Comparison of ENCODE assay signal across 22 cellular contexts in the genomic region with DNA sequence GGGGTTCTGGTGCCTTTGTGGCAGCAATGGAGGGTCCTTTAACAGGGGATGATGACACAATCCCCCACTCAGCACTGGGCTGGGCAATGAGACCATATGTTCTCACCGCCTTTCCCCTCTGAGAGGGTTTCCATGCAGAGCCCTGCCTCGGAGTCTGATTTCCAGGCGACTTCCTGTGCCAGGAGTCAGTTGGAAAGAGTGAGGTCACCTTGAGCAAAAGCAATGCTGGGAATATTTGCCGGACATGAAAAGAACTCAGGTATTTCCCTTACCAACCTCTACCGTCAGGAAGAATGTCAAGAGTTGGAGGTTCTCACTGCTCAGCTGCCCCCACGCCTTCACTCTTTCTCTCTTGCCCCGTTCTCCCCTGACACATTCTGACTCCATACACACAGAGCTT.
A peak's percentile ranks its signal among the peaks of the same experiment; 100 is the strongest.
DNase-seq lines count a peak whose midpoint lies in the region; TF ChIP-seq lines count a peak whose summit lies in the region.
"Had no signal": no experiment of that assay in that cellular context is flagged by ENCODE, and none has a peak within 500 bp of the region (broad histone marks: within the 10 kb centered on the region; RNA-seq: fewer than 3 reads in every experiment).

No MANE protein-coding gene starts in this region.

- intact Hi-C loops in dorsolateral prefrontal cortex (cut with DNase I) (loop anchor here in 1 of 2 donors (5.0 to 10.0 kb wide), 2 partner anchors 47 to 114 kb away; no protein-coding TSS in a partner anchor), esophagus muscularis mucosa (cut with DNase I) (no loop called here)

- peaks cover 12% of the 10 kb centered on the region for H3K36me3 Mint-ChIP-seq in neural crest cell (ENCODE audit: low read depth)
- H3K36me3 Mint-ChIP-seq: CD14-positive monocyte had no signal

- H3K36me3 ChIP-seq in esophagus muscularis mucosa = no peaks in the 10 kb centered on the region
- H3K36me3 ChIP-seq: lower lobe of right lung had no signal

- no peaks in the 10 kb centered on the region for H3K4me1 ChIP-seq in esophagus muscularis mucosa
- H3K4me1 ChIP-seq: lower lobe of right lung, testis had no signal

- no peak for TF ChIP-seq EP300 in esophagus muscularis mucosa (IDR thresholded peaks at IDR 0.05)

- peaks cover 0 to 20% (median 5%) of the 10 kb centered on the region in 4 donors for H3K9me3 ChIP-seq in esophagus muscularis mucosa
- H3K9me3 ChIP-seq: lower lobe of right lung, testis had no signal

- no peak for TF ChIP-seq POLR2A in esophagus muscularis mucosa (IDR thresholded peaks at IDR 0.05; ENCODE audit: low read depth)

- H3K27ac Mint-ChIP-seq in neural crest cell (ENCODE audit: unreplicated experiment) = peak overlapping the region; percentile 86
- H3K27ac Mint-ChIP-seq: activated naive CD4-positive, alpha-beta T cell treated with anti-CD3 and anti-CD28 coated beads, Interleukin-2, amount 50 U/mL, for 72 hours; CD14-positive monocyte; dendritic cell treated with granulocyte-macrophage colony-stimulating factor and Interleukin-4, amounts not matched to agents 40 ng/mL and 50 ng/mL, for 4 days; naive thymus-derived CD8-positive, alpha-beta T cell; progenitor cell of endocrine pancreas; WTC11 had no signal

- H3K27me3 Mint-ChIP-seq in neural crest cell (ENCODE audit: low read depth) = no peaks in the 10 kb centered on the region
- H3K27me3 Mint-ChIP-seq: dendritic cell treated with granulocyte-macrophage colony-stimulating factor and Interleukin-4, amounts not matched to agents 40 ng/mL and 50 ng/mL, for 4 days had no signal

- peaks cover 9% of the 10 kb centered on the region for H3K9me3 Mint-ChIP-seq in neural crest cell

- 81% methylated on average over 7 of the region's 7 CpGs for WGBS in esophagus muscularis mucosa

- TF ChIP-seq CTCF in dorsolateral prefrontal cortex (IDR thresholded peaks at IDR 0.05 in 54 of 56, conservative IDR thresholded peaks at IDR 0.05 in 2 of 56; ENCODE audit: low read depth in 1 of 56, partially characterized antibody in 56 of 56) (no peak), neural crest cell (conservative IDR thresholded peaks at IDR 0.05) (no peak), esophagus muscularis mucosa (IDR thresholded peaks at IDR 0.05) (no peak)

- no peak overlapping the region for H3K4me3 Mint-ChIP-seq in neural crest cell
- H3K4me3 Mint-ChIP-seq: CD14-positive monocyte; dendritic cell treated with granulocyte-macrophage colony-stimulating factor and Interleukin-4, amounts not matched to agents 40 ng/mL and 50 ng/mL, for 4 days; WTC11 had no signal

- peak; percentile 92 for DNase-seq in H4 (ENCODE audit: low spot score)
- DNase-seq in RPMI7951 (ENCODE audit: low read depth) = peak; percentile 77
- no peak for DNase-seq in dorsolateral prefrontal cortex
- DNase-seq in neural crest cell (ENCODE audit: low read depth, low spot score) = no peak
- DNase-seq in RPMI8226 = no peak
- no peak for DNase-seq in T-helper 2 cell
- no peak for DNase-seq in stimulated activated naive CD4-positive, alpha-beta T cell treated with Interleukin-2 at 50 U/mL for 16 hours (lab: John Stamatoyannopoulos, UW)
- DNase-seq in esophagus muscularis mucosa (ENCODE audit: extremely low spot score) = no peak
- DNase-seq: activated T-cell treated with anti-CD3 and anti-CD28 coated beads, Interleukin-2, amount 50 U/mL, for 48 hours; DMS53; erythroblast; glutamatergic neuron; lower lobe of right lung; naive thymus-derived CD8-positive, alpha-beta T cell; NCI-H2227 treated with DMSO at 0.1 percent for 48 hours; stimulated activated CD4-positive, alpha-beta T cell treated with anti-CD3 and anti-CD28 coated beads, Interleukin-4, amount 100 ng/mL, for 4 hours had no signal

- H3K4me1 Mint-ChIP-seq in neural crest cell = peaks cover 14% of the 10 kb centered on the region
- H3K4me1 Mint-ChIP-seq: CD14-positive monocyte; naive thymus-derived CD8-positive, alpha-beta T cell; WTC11 had no signal

- H3K27me3 ChIP-seq in dorsolateral prefrontal cortex (peaks cover 0 to 20% (median 0%) of the 10 kb centered on the region in 45 donors), esophagus muscularis mucosa (peaks cover 0 to 5% (median 0%) of the 10 kb centered on the region in 4 donors)
- H3K27me3 ChIP-seq: testis had no signal

- peak overlapping the region in 32 of 59 donors; percentile 1 to 85 (median 46) for H3K27ac ChIP-seq in dorsolateral prefrontal cortex
- H3K27ac ChIP-seq in esophagus muscularis mucosa (replicated peaks in 1 of 4) = no peak overlapping the region
- H3K27ac ChIP-seq: lower lobe of right lung, testis had no signal

- peak overlapping the region in 5 of 59 donors; percentile 6 to 20 (median 8) for H3K4me3 ChIP-seq in dorsolateral prefrontal cortex
- H3K4me3 ChIP-seq in esophagus muscularis mucosa = no peak overlapping the region
- H3K4me3 ChIP-seq: lower lobe of right lung, testis had no signal

Comparison
In these comparisons a context has a peak if more than half of its experiments do, and no peak if none do; other contexts are left out.
1. DNase-seq: peak in H4 (single experiment) and RPMI7951 (single experiment); none in dorsolateral prefrontal cortex (0 of 10), neural crest cell (single experiment), RPMI8226 (single experiment), T-helper 2 cell (0 of 5), stimulated activated naive CD4-positive, alpha-beta T cell treated with Interleukin-2 at 50 U/mL for 16 hours (single experiment) and esophagus muscularis mucosa (single experiment).
2. H3K27ac ChIP-seq: peak in dorsolateral prefrontal cortex (32 of 59); none in esophagus muscularis mucosa (0 of 4).